ENCODE assay signal across 9 cellular contexts in genomic region chr12:48220701-48221100, GRCh38. TPM values are rescaled to one million over a fixed set of nuclear protein-coding genes. Genes with fewer than 3 reads are reported as not detected.
"Had no signal": no experiment of that assay in that cellular context is flagged by ENCODE, and none has a peak within 500 bp of the region (broad histone marks: within the 10 kb centered on the region; RNA-seq: fewer than 3 reads in every experiment).

No MANE protein-coding gene starts in this region.

- H3K36me3 Mint-ChIP-seq: IgD-negative memory B cell had no signal

- H3K4me3 Mint-ChIP-seq: IgD-negative memory B cell had no signal

- FAIRE-seq: HepG2, HTR-8/SVneo, K562 had no signal

- H3K4me1 Mint-ChIP-seq: IgD-negative memory B cell had no signal

- ATAC-seq: HepG2, K562 had no signal

- DNase-seq: IMR-90, KBM-7, KG1 had no signal

RNA-seq across cellular contexts. Expression of gene OR10AD1, which starts 17.6 kb away (rescaled TPM):
- total RNA-seq: HepG2, HT-29, HT1080, IMR-90, K562 had no signal

RNA-seq across cellular contexts. Expression of gene CCDC184, which starts 37.3 kb away (rescaled TPM):
- total RNA-seq: HepG2, HT-29 had no signal
